Comparison of ENCODE assay signal across 10 cellular contexts in genomic region chr10:16141499-16141898, GRCh38.
"Had no signal": no experiment of that assay in that cellular context is flagged by ENCODE, and none has a peak within 500 bp of the region (broad histone marks: within the 10 kb centered on the region; RNA-seq: fewer than 3 reads in every experiment).

No MANE protein-coding gene starts in this region.

- H3K27me3 Mint-ChIP-seq: IgD-negative memory B cell had no signal

- H3K4me1 Mint-ChIP-seq: H9, IgD-negative memory B cell had no signal

- H3K27ac ChIP-seq: GM23248, HL-60 had no signal

- ATAC-seq: HCT116, HepG2 had no signal

- H3K4me3 ChIP-seq: GM23248 had no signal

- H3K4me3 Mint-ChIP-seq: H9, HFFc6, IgD-negative memory B cell had no signal

- DNase-seq: GM23248, H9, HFFc6, KBM-7 had no signal

- H3K27ac Mint-ChIP-seq: HFFc6, IgD-negative memory B cell had no signal

- H2AFZ ChIP-seq: GM23248 had no signal

- FAIRE-seq: H1, H54, HepG2 had no signal
